In the genomic region with DNA sequence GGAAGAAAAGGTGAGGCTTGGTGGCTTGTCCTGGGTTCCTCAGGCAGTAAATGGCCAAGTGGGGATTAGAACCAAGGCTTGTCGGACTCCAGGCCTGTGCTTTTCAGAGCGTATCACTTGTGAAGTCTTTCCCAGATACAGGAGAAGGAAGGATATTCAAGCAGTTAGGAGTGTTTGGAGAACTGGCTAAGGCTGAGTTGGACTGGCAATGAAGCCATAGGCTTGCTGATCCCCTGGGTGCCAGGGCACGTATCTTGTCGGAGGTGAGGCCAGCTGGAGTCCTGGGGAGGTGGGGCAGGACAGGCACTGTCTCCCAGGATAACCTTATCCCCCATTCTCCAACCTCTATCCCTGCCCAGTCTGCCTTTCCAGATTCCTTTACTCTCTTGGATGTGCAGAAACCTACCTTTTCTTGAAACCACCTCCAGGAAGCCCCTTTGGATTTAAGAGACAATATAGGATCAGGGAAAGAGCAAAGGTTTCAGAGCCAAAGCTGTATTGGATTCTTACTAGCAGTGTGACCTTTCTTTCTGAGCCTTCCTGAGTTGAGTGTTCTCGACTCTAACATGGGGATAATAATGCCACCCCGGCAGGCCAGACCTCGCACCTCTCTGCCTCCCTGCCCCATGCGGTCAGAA, we compare ENCODE assay signal across 24 cellular contexts. TPM values are rescaled to one million over a fixed set of nuclear protein-coding genes. Genes with fewer than 3 reads are reported as not detected.
"Had no signal": no experiment of that assay in that cellular context is flagged by ENCODE, and none has a peak within 500 bp of the region (broad histone marks: within the 10 kb centered on the region; RNA-seq: fewer than 3 reads in every experiment).

No MANE protein-coding gene starts in this region.

- H3K27me3 Mint-ChIP-seq: activated B cell treated with CpG ODN at 0.5 μM for 24 hours; activated CD4-positive, alpha-beta memory T cell treated with anti-CD3 and anti-CD28 coated beads for 36 hours; activated naive CD8-positive, alpha-beta T cell treated with anti-CD3 and anti-CD28 coated beads, Interleukin-2, amount 10 ng/mL, durations not matched to agents 7 days and 5 days; stimulated activated memory B cell treated with anti-CD40 and anti-IgM and Interleukin-4, amounts not matched to agents 10 μg/mL and 1 μg/mL and 100 μg/mL, for 72 hours had no signal

- DNase-seq: activated B cell treated with CpG ODN at 0.5 μM for 24 hours; activated CD4-positive, alpha-beta memory T cell treated with anti-CD3 and anti-CD28 coated beads for 36 hours; activated CD4-positive, alpha-beta T cell treated with anti-CD3 and anti-CD28 coated beads for 4 hours; activated effector memory CD4-positive, alpha-beta T cell treated with Interleukin-2 at 50 U/mL for 16 hours; activated naive CD4-positive, alpha-beta T cell treated with anti-CD3 and anti-CD28 coated beads for 36 hours; activated T-cell treated with anti-CD3 and anti-CD28 coated beads, Interleukin-2, amount 50 U/mL, for 48 hours; amniotic stem cell; cerebellar nuclear complex; cortex of kidney; foreskin fibroblast; lower lobe of right lung; midbrain; nephron progenitor cell; nucleus accumbens; small intestine; stimulated activated CD4-positive, alpha-beta T cell treated with anti-CD3 and anti-CD28 coated beads, Interleukin-2, amount 100 ng/mL, for 24 hours had no signal

- H3K9me3 ChIP-seq: lower lobe of right lung, thoracic aorta had no signal

- ATAC-seq: left lobe of liver; lower lobe of right lung; sciatic nerve; stimulated activated memory B cell treated with anti-CD40 and anti-IgM and Interleukin-4, amounts not matched to agents 10 μg/mL and 1 μg/mL and 100 μg/mL, for 72 hours had no signal

- H3K4me1 ChIP-seq: lower lobe of right lung had no signal

- H3K36me3 Mint-ChIP-seq: activated naive CD8-positive, alpha-beta T cell treated with anti-CD3 and anti-CD28 coated beads, Interleukin-2, amount 10 ng/mL, durations not matched to agents 7 days and 5 days had no signal

- H3K27ac Mint-ChIP-seq: activated B cell treated with CpG ODN at 0.5 μM for 24 hours; activated CD4-positive, alpha-beta memory T cell treated with anti-CD3 and anti-CD28 coated beads for 36 hours; activated naive CD4-positive, alpha-beta T cell treated with anti-CD3 and anti-CD28 coated beads for 36 hours; activated naive CD8-positive, alpha-beta T cell treated with anti-CD3 and anti-CD28 coated beads, Interleukin-2, amount 10 ng/mL, durations not matched to agents 7 days and 5 days; nephron progenitor cell; stimulated activated memory B cell treated with anti-CD40 and anti-IgM and Interleukin-4, amounts not matched to agents 10 μg/mL and 1 μg/mL and 100 μg/mL, for 72 hours; T-helper 1 cell treated with Interleukin-12 subunit alpha and Interleukin-12 subunit beta and Interleukin-4 antibody, amounts not matched to agents 30 μg/mL and 1 μg/mL, for 36 hours had no signal

- H3K27ac ChIP-seq: lower lobe of right lung, thoracic aorta had no signal

- H3K4me3 Mint-ChIP-seq: activated B cell treated with CpG ODN at 0.5 μM for 24 hours; activated CD4-positive, alpha-beta memory T cell treated with anti-CD3 and anti-CD28 coated beads for 36 hours; activated naive CD4-positive, alpha-beta T cell treated with anti-CD3 and anti-CD28 coated beads for 36 hours; activated naive CD8-positive, alpha-beta T cell treated with anti-CD3 and anti-CD28 coated beads, Interleukin-2, amount 10 ng/mL, durations not matched to agents 7 days and 5 days; nephron progenitor cell; stimulated activated memory B cell treated with anti-CD40 and anti-IgM and Interleukin-4, amounts not matched to agents 10 μg/mL and 1 μg/mL and 100 μg/mL, for 72 hours; T-helper 1 cell treated with Interleukin-12 subunit alpha and Interleukin-12 subunit beta and Interleukin-4 antibody, amounts not matched to agents 30 μg/mL and 1 μg/mL, for 36 hours had no signal

- H3K4me3 ChIP-seq: lower lobe of right lung, thoracic aorta had no signal

- H3K9me3 Mint-ChIP-seq: activated B cell treated with CpG ODN at 0.5 μM for 24 hours; activated CD4-positive, alpha-beta memory T cell treated with anti-CD3 and anti-CD28 coated beads for 36 hours; activated naive CD4-positive, alpha-beta T cell treated with anti-CD3 and anti-CD28 coated beads for 36 hours; activated naive CD8-positive, alpha-beta T cell treated with anti-CD3 and anti-CD28 coated beads, Interleukin-2, amount 10 ng/mL, durations not matched to agents 7 days and 5 days; nephron progenitor cell; stimulated activated memory B cell treated with anti-CD40 and anti-IgM and Interleukin-4, amounts not matched to agents 10 μg/mL and 1 μg/mL and 100 μg/mL, for 72 hours; T-helper 1 cell treated with Interleukin-12 subunit alpha and Interleukin-12 subunit beta and Interleukin-4 antibody, amounts not matched to agents 30 μg/mL and 1 μg/mL, for 36 hours had no signal

RNA-seq across cellular contexts. Expression of gene WNT4, which starts 18.2 kb away (rescaled TPM):
- total RNA-seq: activated CD4-positive, alpha-beta memory T cell treated with anti-CD3 and anti-CD28 coated beads for 36 hours; activated naive CD4-positive, alpha-beta T cell treated with anti-CD3 and anti-CD28 coated beads for 36 hours; activated naive CD8-positive, alpha-beta T cell treated with anti-CD3 and anti-CD28 coated beads, Interleukin-2, amount 10 ng/mL, durations not matched to agents 7 days and 5 days; epithelial cell of proximal tubule; thoracic aorta had no signal
- polyA plus RNA-seq: fibroblast of lung had no signal
